Comparison of ENCODE assay signal across 8 cellular contexts in the genomic region with DNA sequence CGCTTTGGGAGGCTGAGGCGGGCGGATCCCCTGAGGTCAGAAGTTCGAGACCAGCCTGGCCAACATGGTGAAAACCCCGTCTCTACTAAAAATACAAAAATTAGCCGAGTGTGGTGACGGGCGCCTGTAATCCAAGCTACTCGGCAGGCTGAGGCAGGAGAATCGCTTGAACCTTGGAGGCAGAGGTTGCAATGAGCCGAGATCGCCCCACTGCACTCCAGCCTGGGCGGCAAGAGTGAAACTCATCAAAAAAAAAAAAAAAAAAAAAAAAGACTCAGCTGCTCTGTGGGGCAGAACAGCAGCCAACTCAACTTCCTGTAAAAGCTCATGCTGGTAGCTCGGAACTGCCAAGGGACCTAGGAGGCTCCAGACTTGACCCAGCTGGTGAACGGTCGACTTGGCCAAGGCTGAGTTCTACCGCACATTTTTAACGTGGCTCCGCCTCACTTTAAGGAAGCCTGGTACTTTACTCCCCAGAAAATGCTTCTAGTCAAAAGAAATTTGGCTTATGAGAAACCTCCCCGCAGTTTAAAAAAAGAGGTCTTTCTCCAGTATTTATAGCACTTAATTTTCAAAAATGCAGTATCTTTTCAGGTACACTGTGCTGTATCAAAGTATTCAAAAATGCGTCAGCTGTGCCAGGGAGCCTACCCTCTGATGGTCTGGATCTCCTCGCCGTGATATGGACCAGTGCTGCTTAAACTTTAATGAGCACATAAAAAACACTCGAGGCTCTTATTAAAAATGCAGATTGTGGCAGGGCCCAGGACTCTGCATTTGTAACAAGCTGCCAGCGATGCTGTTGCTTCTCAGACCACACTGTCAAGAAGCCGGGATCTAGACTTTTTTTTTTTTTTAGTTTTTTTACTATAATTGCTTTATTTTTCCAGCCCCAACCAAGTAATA. TPM values are rescaled to one million over a fixed set of nuclear protein-coding genes. Genes with fewer than 3 reads are reported as not detected.
A peak's percentile ranks its signal among the peaks of the same experiment; 100 is the strongest.
DNase-seq lines count a peak whose midpoint lies in the region; ATAC-seq and TF ChIP-seq lines count a peak whose summit lies in the region.

No MANE protein-coding gene starts in this region.

- BruUV-seq in Panc1 (replicated peaks; lab: Mats Ljungman, UMichigan) = no TSS peak

- peaks cover 6% of the 10 kb centered on the region; the same call in 1 of the 2 replicates for H3K36me3 ChIP-seq in Panc1 (ENCODE audit: control insufficient read depth, insufficient read depth, low read length)
- H3K36me3 ChIP-seq in right lobe of liver = no peaks in the 10 kb centered on the region
- no peaks in the 10 kb centered on the region for H3K36me3 ChIP-seq in suprapubic skin

- H3K4me1 ChIP-seq in Panc1 (ENCODE audit: control insufficient read depth, insufficient read depth, low read length) = peaks cover 31% of the 10 kb centered on the region
- peaks cover 3 to 35% (median 19%) of the 10 kb centered on the region in 4 donors for H3K4me1 ChIP-seq in right lobe of liver
- peaks cover 41% of the 10 kb centered on the region for H3K4me1 ChIP-seq in suprapubic skin

- H3K9me3 ChIP-seq in Panc1 (ENCODE audit: control insufficient read depth, insufficient read depth, low read depth, low read length) (no peaks in the 10 kb centered on the region), right lobe of liver (peaks cover 0 to 3% (median 0%) of the 10 kb centered on the region in 4 donors), suprapubic skin (no peaks in the 10 kb centered on the region)

- CTCF ChIA-PET in AG04449 (lab: Yijun Ruan, JAX) = interaction anchor here (0.6 to 2.6 kb wide), 6 partner anchors 9 to 356 kb away, joined by 3 to 9 read pairs (median 4); no protein-coding TSS in a partner anchor
- CTCF ChIA-PET in Panc1 (lab: Charles Lee) = interaction anchor here (0.6 kb wide), 2 partner anchors 16 to 60 kb away, joined by 3 to 5 read pairs; no protein-coding TSS in a partner anchor

- H3K27ac ChIP-seq in Panc1 (ENCODE audit: low read length) (peak overlapping the region; percentile 86), right lobe of liver (peak overlapping the region; percentile 66 to 92 (median 75)), suprapubic skin (peak overlapping the region; percentile 64)

- 23% methylated on average over 21 of the region's 26 CpGs for WGBS in right lobe of liver (ENCODE audit: insufficient coverage, low coverage, low lambda C conversion rate, missing lambda C conversion rate)
- 24% methylated on average over 26 of the region's 26 CpGs for WGBS in suprapubic skin

- in situ Hi-C loops in Panc1 (cut with HindIII; ENCODE audit: low pct_unique_long_range_greater_than_20kb, low sequenced_read_pairs) = no loop called here

- DNase-seq in AG04449 (ENCODE audit: low read depth, low spot score) = no peak
- DNase-seq in Panc1 (ENCODE audit: low read depth, low spot score) = no peak
- DNase-seq in choroid plexus epithelial cell (ENCODE audit: low read depth) = peak; percentile 84
- DNase-seq in right lobe of liver = no peak
- DNase-seq in suprapubic skin (ENCODE audit: low spot score in 2 of 2) = no peak

- peak overlapping the region; percentile 82 for H3K4me3 ChIP-seq in AG04449 (ENCODE audit: low read depth, low read length)
- H3K4me3 ChIP-seq in Panc1 (ENCODE audit: low read depth in 2 of 2, low read length in 2 of 2) = peak overlapping the region; percentile 67 to 82
- peak overlapping the region; percentile 85 for H3K4me3 ChIP-seq in choroid plexus epithelial cell (ENCODE audit: low read depth, low read length)
- peak overlapping the region; percentile 57 to 90 (median 72) for H3K4me3 ChIP-seq in right lobe of liver
- peak overlapping the region; percentile 71 for H3K4me3 ChIP-seq in suprapubic skin

- intact Hi-C loops in Panc1 (cut with micrococcal nuclease; ENCODE audit: unreplicated experiment) (no loop called here), right lobe of liver (cut with DNase I) (no loop called here)

- TF ChIP-seq CTCF in AG04449 (IDR thresholded peaks at IDR 0.05; ENCODE audit: insufficient read depth, low read length, missing control alignments) = no peak
- TF ChIP-seq CTCF in Panc1 (IDR thresholded peaks at IDR 0.05) = no peak
- TF ChIP-seq CTCF in choroid plexus epithelial cell (conservative IDR thresholded peaks at IDR 0.05; ENCODE audit: low read depth, low read length) = no peak
- no peak for TF ChIP-seq CTCF in right lobe of liver (IDR thresholded peaks at IDR 0.05)
- peak in 1 of 2 donors; percentile 0 for TF ChIP-seq CTCF in suprapubic skin (IDR thresholded peaks at IDR 0.05)

- no peak for TF ChIP-seq EP300 in suprapubic skin (IDR thresholded peaks at IDR 0.05)

- no peak for ATAC-seq in GM18505 (IDR thresholded peaks at IDR 0.05; ENCODE audit: unreplicated experiment)
- no peak for ATAC-seq in Panc1
- ATAC-seq in right lobe of liver = peak in 2 of 4 donors; percentile 2 to 3
- ATAC-seq in GM21515 (IDR thresholded peaks at IDR 0.05; ENCODE audit: unreplicated experiment) = no peak
- no peak for ATAC-seq in GM21737 (IDR thresholded peaks at IDR 0.05; ENCODE audit: unreplicated experiment)

- H3K27me3 ChIP-seq in Panc1 (ENCODE audit: control insufficient read depth, insufficient read depth, low read length) = no peaks in the 10 kb centered on the region
- no peaks in the 10 kb centered on the region for H3K27me3 ChIP-seq in right lobe of liver
- H3K27me3 ChIP-seq in suprapubic skin = no peaks in the 10 kb centered on the region

- POLR2A ChIA-PET in AG04449 (lab: Yijun Ruan, JAX) (interaction anchor here (0.7 to 1.0 kb wide), 3 partner anchors 15 to 70 kb away, joined by 3 to 7 read pairs (median 6); partner anchors contain the start of genes CCDC47, DDX42 and PSMC5), Panc1 (lab: Charles Lee) (interaction anchor here (0.6 kb wide), 2 partner anchors 13 to 177 kb away, joined by 3 to 4 read pairs; no protein-coding TSS in a partner anchor)

- TF ChIP-seq POLR2A in GM18505 (IDR thresholded peaks at IDR 0.05; ENCODE audit: borderline replicate concordance, extremely low read depth, insufficient read depth, insufficient read length) (peak; percentile 35), right lobe of liver (IDR thresholded peaks at IDR 0.05) (no peak), suprapubic skin (IDR thresholded peaks at IDR 0.05) (no peak)

RNA-seq across cellular contexts. Expression of gene SMARCD2, which starts 1.2 kb away (rescaled TPM):
- total RNA-seq in Panc1 (2021; ENCODE audit: unreplicated experiment) (59.4 TPM), right lobe of liver (10 to 100 TPM; 23.8 to 94.5 (median 59.5) TPM), suprapubic skin (100 to 1,000 TPM; 234 to 337 (median 309) TPM)
- 48.7 TPM for polyA plus RNA-seq in Panc1 (2012; ENCODE audit: insufficient read length)

RNA-seq across cellular contexts. Expression of gene FTSJ3, which starts 16.2 kb away (rescaled TPM):
- total RNA-seq in Panc1 (2021; ENCODE audit: unreplicated experiment) (41.3 TPM), right lobe of liver (10 to 100 TPM; 12.9 to 25.9 (median 19.0) TPM), suprapubic skin (10 to 100 TPM; 46.4 to 54.7 (median 48.4) TPM)
- polyA plus RNA-seq in Panc1 (2012; ENCODE audit: insufficient read length) = 31.1 TPM

RNA-seq across cellular contexts. Expression of gene PSMC5, which starts 16.4 kb away (rescaled TPM):
- 145 TPM for total RNA-seq in Panc1 (2021; ENCODE audit: unreplicated experiment)
- 223 TPM for polyA plus RNA-seq in Panc1 (2012; ENCODE audit: insufficient read length)
- 10 to 100 TPM; 52.7 to 70.9 (median 66.5) TPM for total RNA-seq in right lobe of liver
- 100 to 1,000 TPM; 105 to 144 (median 118) TPM for total RNA-seq in suprapubic skin

RNA-seq across cellular contexts. Expression of gene CSH2, which starts 29.8 kb away (rescaled TPM):
- total RNA-seq in Panc1 (2021; ENCODE audit: unreplicated experiment) (not detected), right lobe of liver (not detected), suprapubic skin (not detected)
- 0.30 TPM for polyA plus RNA-seq in Panc1 (2012; ENCODE audit: insufficient read length)

RNA-seq across cellular contexts. Expression of gene GH2, which starts 38.1 kb away (rescaled TPM):
- total RNA-seq in Panc1 (2021; ENCODE audit: unreplicated experiment) = not detected
- not detected for polyA plus RNA-seq in Panc1 (2012; ENCODE audit: insufficient read length)
- total RNA-seq in right lobe of liver = not detected
- total RNA-seq in suprapubic skin = not detected
